ENCODE assay signal across 8 cellular contexts in the genomic region with DNA sequence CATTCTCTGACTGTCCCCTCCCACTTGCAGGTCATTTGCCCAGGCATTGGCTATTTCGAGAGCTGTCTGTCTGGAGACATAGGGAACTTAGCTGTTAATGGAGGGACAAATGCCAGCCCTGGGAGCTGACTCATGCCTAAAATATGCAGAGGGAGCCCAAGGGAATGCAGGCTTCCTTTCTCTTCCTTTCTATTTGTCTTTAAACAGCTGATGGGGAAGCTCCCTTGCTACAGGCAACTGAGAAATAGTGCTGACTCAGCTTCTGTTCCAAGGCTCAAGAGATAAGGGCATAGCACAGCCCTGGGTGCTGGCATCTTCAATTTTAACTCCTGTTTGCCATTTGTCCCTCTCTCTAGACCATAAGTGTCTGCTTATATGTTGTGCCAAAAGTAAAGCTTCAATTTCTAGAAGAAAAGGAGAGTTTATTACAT.
DNase-seq lines count a peak whose midpoint lies in the region; ATAC-seq and TF ChIP-seq lines count a peak whose summit lies in the region.

No MANE protein-coding gene starts in this region.

- ATAC-seq in gastrocnemius medialis (peak in 1 of 2 donors; percentile 77), HG03108 (IDR thresholded peaks at IDR 0.05; ENCODE audit: unreplicated experiment) (no peak)

- H3K27ac ChIP-seq in HUES64 (ENCODE audit: low read depth, low read length) (peak overlapping the region; percentile 79), gastrocnemius medialis (no peak overlapping the region)

- no peak for TF ChIP-seq CTCF in gastrocnemius medialis (IDR thresholded peaks at IDR 0.05 in 4 of 5, conservative IDR thresholded peaks at IDR 0.05 in 1 of 5)
- TF ChIP-seq CTCF in GM10266 (IDR thresholded peaks at IDR 0.05; ENCODE audit: control insufficient read depth, insufficient read depth, low read depth, missing control alignments): no peak

- DNase-seq in AG08396 (ENCODE audit: low spot score) (peak; percentile 79), amniotic stem cell (lab: John Stamatoyannopoulos, UW) (peak; percentile 71), hepatic stellate cell (ENCODE audit: low spot score) (peak; percentile 73), gastrocnemius medialis (peak; percentile 39 to 64), cerebellar nuclear complex (lab: John Stamatoyannopoulos, UW) (no peak), GM10266 (ENCODE audit: extremely low spot score) (no peak)

- 17% methylated on average over 1 of the region's 1 CpG for WGBS in HUES64

- H3K9me3 ChIP-seq in HUES64 (ENCODE audit: insufficient read depth, low read depth, low read length): no peaks in the 10 kb centered on the region
- no peaks in the 10 kb centered on the region for H3K9me3 ChIP-seq in gastrocnemius medialis

- H3K27me3 ChIP-seq in HUES64 (ENCODE audit: insufficient read depth, low read length): no peaks in the 10 kb centered on the region
- no peaks in the 10 kb centered on the region for H3K27me3 ChIP-seq in gastrocnemius medialis

- intact Hi-C loops in gastrocnemius medialis (cut with DNase I; ENCODE audit: low total_unique reads): loop anchor here (5.0 to 10.0 kb wide), 6 partner anchors 83 to 1118 kb away; a partner anchor contains a TSS

- H3K4me1 ChIP-seq in HUES64 (ENCODE audit: insufficient read depth, low read length): peaks cover 43% of the 10 kb centered on the region
- peaks cover 0 to 6% of the 10 kb centered on the region in 2 donors for H3K4me1 ChIP-seq in gastrocnemius medialis

- TF ChIP-seq POLR2A in gastrocnemius medialis (IDR thresholded peaks at IDR 0.05): no peak

- in situ Hi-C loops in gastrocnemius medialis (cut with MboI; ENCODE audit: low sequenced_read_pairs in 4 of 4): loop anchor here in 3 of 4 donors (10.0 to 25.0 kb wide), 3 partner anchors 288 to 445 kb away; a partner anchor contains a TSS

- H3K4me3 ChIP-seq in HUES64 (ENCODE audit: low read length): no peak overlapping the region; the same call in 1 of the 2 replicates
- no peak overlapping the region for H3K4me3 ChIP-seq in gastrocnemius medialis

- H3K36me3 ChIP-seq in HUES64 (ENCODE audit: insufficient read depth, low read length) (no peaks in the 10 kb centered on the region), gastrocnemius medialis (no peaks in the 10 kb centered on the region)

- peak overlapping the region; percentile 39; the same call in 1 of the 2 replicates for H3K9ac ChIP-seq in HUES64 (ENCODE audit: low read depth, low read length)

Comparison
In these comparisons a context has a peak if more than half of its experiments do, and no peak if none do; other contexts are left out.
1. DNase-seq: peak in AG08396 (single experiment), amniotic stem cell (single experiment), hepatic stellate cell (single experiment) and gastrocnemius medialis (2 of 2); none in cerebellar nuclear complex (0 of 2) and GM10266 (single experiment).